ENCODE assay signal across 16 cellular contexts in genomic region chr2:107588181-107588580, GRCh38.
"Had no signal": no experiment of that assay in that cellular context is flagged by ENCODE, and none has a peak within 500 bp of the region (broad histone marks: within the 10 kb centered on the region; RNA-seq: fewer than 3 reads in every experiment).

No MANE protein-coding gene starts in this region.

- H3K4me3 ChIP-seq: cardiac muscle cell, MG63, SK-N-MC had no signal

- H3K36me3 ChIP-seq: brain microvascular endothelial cell, cardiac muscle cell, MG63, WERI-Rb-1 had no signal

- H3K27me3 ChIP-seq: brain microvascular endothelial cell, cardiac muscle cell, MG63 had no signal

- H3K9me3 ChIP-seq: MG63 had no signal

- DNase-seq: activated CD4-positive, alpha-beta T cell treated with anti-CD3 and anti-CD28 coated beads for 36 hours; activated CD8-positive, alpha-beta memory T cell treated with anti-CD3 and anti-CD28 coated beads, Interleukin-2, amount 10 ng/mL, durations not matched to agents 7 days and 5 days; activated gamma-delta T cell; activated naive CD4-positive, alpha-beta T cell treated with anti-CD3 and anti-CD28 coated beads for 36 hours; activated T-cell treated with anti-CD3 and anti-CD28 coated beads, Interleukin-2, amount 50 U/mL, for 24 hours; amygdala; brain microvascular endothelial cell; MG63; MV-4-11; NCI-H446 treated with DMSO at 0.1 percent for 48 hours; NCI-H526 treated with DMSO at 0.1 percent for 48 hours; SIG-M5; T-helper 1 cell; WERI-Rb-1 had no signal

- ATAC-seq: activated CD4-positive, alpha-beta T cell treated with anti-CD3 and anti-CD28 coated beads for 36 hours; activated CD8-positive, alpha-beta memory T cell treated with anti-CD3 and anti-CD28 coated beads, Interleukin-2, amount 10 ng/mL, durations not matched to agents 7 days and 5 days had no signal

- H3K27ac ChIP-seq: brain microvascular endothelial cell, cardiac muscle cell, SK-N-MC, WERI-Rb-1 had no signal
